In the genomic region with DNA sequence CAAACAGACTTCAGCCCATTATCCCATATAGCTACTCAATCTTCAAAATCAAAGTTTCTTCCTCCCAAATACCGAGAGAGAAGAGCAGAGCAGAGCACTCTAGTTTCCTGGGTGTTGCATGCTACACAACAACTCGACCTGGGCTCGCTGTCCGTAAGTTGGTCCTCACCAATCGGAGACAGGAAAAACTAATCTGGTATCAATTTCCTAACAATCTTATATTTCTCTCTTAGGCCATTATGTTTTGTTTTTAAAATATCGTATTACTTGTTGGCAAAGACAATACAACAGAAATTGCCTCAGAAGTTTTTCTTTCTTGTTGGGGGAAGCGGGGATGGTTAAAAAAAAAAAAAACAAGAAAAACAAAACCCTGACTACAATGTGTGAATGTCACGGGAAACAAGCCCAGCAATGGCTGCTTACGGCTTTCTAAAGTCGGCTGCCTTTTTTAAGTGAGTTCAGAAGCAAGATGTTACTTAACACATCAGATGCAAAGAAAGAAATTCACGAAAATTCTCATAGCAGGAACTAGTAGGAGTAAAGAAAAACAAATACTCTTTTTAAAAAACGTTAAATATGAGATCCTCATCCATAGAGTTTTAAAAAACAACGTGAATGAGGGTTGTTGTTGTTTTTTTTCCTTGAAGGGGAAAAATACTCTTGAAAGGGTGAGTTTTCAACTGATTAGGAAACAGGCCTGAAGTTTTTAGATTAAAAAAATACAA, we compare ENCODE assay signal across 8 cellular contexts. TPM values are rescaled to one million over a fixed set of nuclear protein-coding genes. Genes with fewer than 3 reads are reported as not detected.
DNase-seq lines count a peak whose midpoint lies in the region; ATAC-seq and TF ChIP-seq lines count a peak whose summit lies in the region.

No MANE protein-coding gene starts in this region.

- no peak for TF ChIP-seq RAD21 in neural cell (conservative IDR thresholded peaks at IDR 0.05)

- H3K27me3 ChIP-seq in neural cell (ENCODE audit: insufficient read depth, low read depth, low read length): no peaks in the 10 kb centered on the region

- no peaks in the 10 kb centered on the region for H3K9me2 ChIP-seq in neural cell (ENCODE audit: insufficient read depth, low read length)

- no peaks in the 10 kb centered on the region for H3K36me3 ChIP-seq in neural cell (ENCODE audit: insufficient read depth, low read length)

- no peaks in the 10 kb centered on the region for H3F3A ChIP-seq in neural cell (ENCODE audit: insufficient read depth, low read length, poor library complexity, severe bottlenecking)

- TF ChIP-seq CTCF in GM20000 (IDR thresholded peaks at IDR 0.05; ENCODE audit: extremely low read depth, missing control alignments) (no peak), neural cell (IDR thresholded peaks at IDR 0.05; ENCODE audit: poor library complexity, severe bottlenecking) (no peak)

- ATAC-seq in SK-N-SH treated with all-trans-retinoic acid at 6 μM for 48 hours (peak; percentile 18; the same call in 2 of the 3 replicates), HG02763 (IDR thresholded peaks at IDR 0.05; ENCODE audit: unreplicated experiment) (no peak), GM18909 (IDR thresholded peaks at IDR 0.05; ENCODE audit: poor library complexity, unreplicated experiment) (no peak), HG03460 (IDR thresholded peaks at IDR 0.05; ENCODE audit: unreplicated experiment) (no peak)

- peak overlapping the region; percentile 76 for H3K27ac ChIP-seq in neural cell (ENCODE audit: low read length)

- peak overlapping the region; percentile 94 for H3K4me3 ChIP-seq in neural cell (ENCODE audit: low read length)

- DNase-seq in Ammon's horn (ENCODE audit: low spot score) (peak; percentile 39), GM20000 (ENCODE audit: low spot score) (peak; percentile 35), erythroblast (lab: John Stamatoyannopoulos, UW) (peak; percentile 54 to 66)

- peaks cover 58% of the 10 kb centered on the region for H3K79me2 ChIP-seq in neural cell (replicated peaks; ENCODE audit: insufficient read depth, low read length)

- H3K9ac ChIP-seq in neural cell (ENCODE audit: low read length): peak overlapping the region; percentile 81

- peak overlapping the region; percentile 84 for H3K4me2 ChIP-seq in neural cell (ENCODE audit: low read length)

- no peaks in the 10 kb centered on the region for H4K20me1 ChIP-seq in neural cell (ENCODE audit: insufficient read depth)

- H2AFZ ChIP-seq in neural cell (ENCODE audit: low read depth, low read length): no peak overlapping the region

- TF ChIP-seq EP300 in neural cell (conservative IDR thresholded peaks at IDR 0.05; ENCODE audit: poor library complexity, severe bottlenecking): no peak

- no peak for TF ChIP-seq POLR2A in erythroblast (IDR thresholded peaks at IDR 0.05; ENCODE audit: low read length)

- H3K9me3 ChIP-seq in neural cell (ENCODE audit: low read length): no peaks in the 10 kb centered on the region

TF ChIP-seq in SK-N-SH treated with all-trans-retinoic acid at 6 μM for 48 hours, 23 proteins besides CTCF, POLR2A, EP300 and RAD21 (continues in another document):
- no peak for TF ChIP-seq SNAI2 (CRISPR knock-in tag; IDR thresholded peaks at IDR 0.05)
- TF ChIP-seq ZFP30 (CRISPR knock-in tag; IDR thresholded peaks at IDR 0.05): no peak
- TF ChIP-seq CSDC2 (CRISPR knock-in tag; IDR thresholded peaks at IDR 0.05): no peak
- no peak for TF ChIP-seq ISL1 (CRISPR knock-in tag; IDR thresholded peaks at IDR 0.05)
- TF ChIP-seq ZC3H10 (CRISPR knock-in tag; IDR thresholded peaks at IDR 0.05): no peak
- TF ChIP-seq ZNF70 (CRISPR knock-in tag; IDR thresholded peaks at IDR 0.05): no peak
- no peak for TF ChIP-seq ARNTL (CRISPR knock-in tag; IDR thresholded peaks at IDR 0.05; ENCODE audit: borderline replicate concordance, low read depth)
- TF ChIP-seq ZNF8 (CRISPR knock-in tag; IDR thresholded peaks at IDR 0.05): no peak
- TF ChIP-seq, protein P1, sequence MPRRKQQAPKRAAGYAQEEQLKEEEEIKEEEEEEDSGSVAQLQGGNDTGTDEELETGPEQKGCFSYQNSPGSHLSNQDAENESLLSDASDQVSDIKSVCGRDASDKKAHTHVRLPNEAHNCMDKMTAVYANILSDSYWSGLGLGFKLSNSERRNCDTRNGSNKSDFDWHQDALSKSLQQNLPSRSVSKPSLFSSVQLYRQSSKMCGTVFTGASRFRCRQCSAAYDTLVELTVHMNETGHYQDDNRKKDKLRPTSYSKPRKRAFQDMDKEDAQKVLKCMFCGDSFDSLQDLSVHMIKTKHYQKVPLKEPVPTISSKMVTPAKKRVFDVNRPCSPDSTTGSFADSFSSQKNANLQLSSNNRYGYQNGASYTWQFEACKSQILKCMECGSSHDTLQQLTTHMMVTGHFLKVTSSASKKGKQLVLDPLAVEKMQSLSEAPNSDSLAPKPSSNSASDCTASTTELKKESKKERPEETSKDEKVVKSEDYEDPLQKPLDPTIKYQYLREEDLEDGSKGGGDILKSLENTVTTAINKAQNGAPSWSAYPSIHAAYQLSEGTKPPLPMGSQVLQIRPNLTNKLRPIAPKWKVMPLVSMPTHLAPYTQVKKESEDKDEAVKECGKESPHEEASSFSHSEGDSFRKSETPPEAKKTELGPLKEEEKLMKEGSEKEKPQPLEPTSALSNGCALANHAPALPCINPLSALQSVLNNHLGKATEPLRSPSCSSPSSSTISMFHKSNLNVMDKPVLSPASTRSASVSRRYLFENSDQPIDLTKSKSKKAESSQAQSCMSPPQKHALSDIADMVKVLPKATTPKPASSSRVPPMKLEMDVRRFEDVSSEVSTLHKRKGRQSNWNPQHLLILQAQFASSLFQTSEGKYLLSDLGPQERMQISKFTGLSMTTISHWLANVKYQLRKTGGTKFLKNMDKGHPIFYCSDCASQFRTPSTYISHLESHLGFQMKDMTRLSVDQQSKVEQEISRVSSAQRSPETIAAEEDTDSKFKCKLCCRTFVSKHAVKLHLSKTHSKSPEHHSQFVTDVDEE (CRISPR knock-in tag; IDR thresholded peaks at IDR 0.05): no peak
- TF ChIP-seq, protein P2, sequence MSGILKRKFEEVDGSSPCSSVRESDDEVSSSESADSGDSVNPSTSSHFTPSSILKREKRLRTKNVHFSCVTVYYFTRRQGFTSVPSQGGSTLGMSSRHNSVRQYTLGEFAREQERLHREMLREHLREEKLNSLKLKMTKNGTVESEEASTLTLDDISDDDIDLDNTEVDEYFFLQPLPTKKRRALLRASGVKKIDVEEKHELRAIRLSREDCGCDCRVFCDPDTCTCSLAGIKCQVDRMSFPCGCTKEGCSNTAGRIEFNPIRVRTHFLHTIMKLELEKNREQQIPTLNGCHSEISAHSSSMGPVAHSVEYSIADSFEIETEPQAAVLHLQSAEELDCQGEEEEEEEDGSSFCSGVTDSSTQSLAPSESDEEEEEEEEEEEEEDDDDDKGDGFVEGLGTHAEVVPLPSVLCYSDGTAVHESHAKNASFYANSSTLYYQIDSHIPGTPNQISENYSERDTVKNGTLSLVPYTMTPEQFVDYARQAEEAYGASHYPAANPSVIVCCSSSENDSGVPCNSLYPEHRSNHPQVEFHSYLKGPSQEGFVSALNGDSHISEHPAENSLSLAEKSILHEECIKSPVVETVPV (CRISPR knock-in tag; IDR thresholded peaks at IDR 0.05): no peak

TF ChIP-seq in neural cell, 6 proteins besides CTCF, POLR2A, EP300 and RAD21:
- TF ChIP-seq MXI1 (conservative IDR thresholded peaks at IDR 0.05; ENCODE audit: poor library complexity, severe bottlenecking): no peak
- TF ChIP-seq, protein P3, sequence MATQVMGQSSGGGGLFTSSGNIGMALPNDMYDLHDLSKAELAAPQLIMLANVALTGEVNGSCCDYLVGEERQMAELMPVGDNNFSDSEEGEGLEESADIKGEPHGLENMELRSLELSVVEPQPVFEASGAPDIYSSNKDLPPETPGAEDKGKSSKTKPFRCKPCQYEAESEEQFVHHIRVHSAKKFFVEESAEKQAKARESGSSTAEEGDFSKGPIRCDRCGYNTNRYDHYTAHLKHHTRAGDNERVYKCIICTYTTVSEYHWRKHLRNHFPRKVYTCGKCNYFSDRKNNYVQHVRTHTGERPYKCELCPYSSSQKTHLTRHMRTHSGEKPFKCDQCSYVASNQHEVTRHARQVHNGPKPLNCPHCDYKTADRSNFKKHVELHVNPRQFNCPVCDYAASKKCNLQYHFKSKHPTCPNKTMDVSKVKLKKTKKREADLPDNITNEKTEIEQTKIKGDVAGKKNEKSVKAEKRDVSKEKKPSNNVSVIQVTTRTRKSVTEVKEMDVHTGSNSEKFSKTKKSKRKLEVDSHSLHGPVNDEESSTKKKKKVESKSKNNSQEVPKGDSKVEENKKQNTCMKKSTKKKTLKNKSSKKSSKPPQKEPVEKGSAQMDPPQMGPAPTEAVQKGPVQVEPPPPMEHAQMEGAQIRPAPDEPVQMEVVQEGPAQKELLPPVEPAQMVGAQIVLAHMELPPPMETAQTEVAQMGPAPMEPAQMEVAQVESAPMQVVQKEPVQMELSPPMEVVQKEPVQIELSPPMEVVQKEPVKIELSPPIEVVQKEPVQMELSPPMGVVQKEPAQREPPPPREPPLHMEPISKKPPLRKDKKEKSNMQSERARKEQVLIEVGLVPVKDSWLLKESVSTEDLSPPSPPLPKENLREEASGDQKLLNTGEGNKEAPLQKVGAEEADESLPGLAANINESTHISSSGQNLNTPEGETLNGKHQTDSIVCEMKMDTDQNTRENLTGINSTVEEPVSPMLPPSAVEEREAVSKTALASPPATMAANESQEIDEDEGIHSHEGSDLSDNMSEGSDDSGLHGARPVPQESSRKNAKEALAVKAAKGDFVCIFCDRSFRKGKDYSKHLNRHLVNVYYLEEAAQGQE (IDR thresholded peaks at IDR 0.05; ENCODE audit: borderline replicate concordance): no peak
- no peak for TF ChIP-seq EZH2 (IDR thresholded peaks at IDR 0.05; ENCODE audit: borderline replicate concordance, insufficient read depth, low read length, poor library complexity, severe bottlenecking)
- no peak for TF ChIP-seq POLR2AphosphoS5 (IDR thresholded peaks at IDR 0.05)
- TF ChIP-seq TAF1 (IDR thresholded peaks at IDR 0.05; ENCODE audit: low read depth): no peak
- TF ChIP-seq SMC3 (conservative IDR thresholded peaks at IDR 0.05; ENCODE audit: poor library complexity): no peak

RNA-seq across cellular contexts. Expression of a gene that starts 1.9 kb away (rescaled TPM):
- 102 and 113 TPM in 2 replicates for polyA plus RNA-seq in neural cell
- polyA minus RNA-seq in neural cell: 117 and 230 TPM in 2 replicates
